9 cellular contexts compared by ENCODE assay signal in the genomic region with DNA sequence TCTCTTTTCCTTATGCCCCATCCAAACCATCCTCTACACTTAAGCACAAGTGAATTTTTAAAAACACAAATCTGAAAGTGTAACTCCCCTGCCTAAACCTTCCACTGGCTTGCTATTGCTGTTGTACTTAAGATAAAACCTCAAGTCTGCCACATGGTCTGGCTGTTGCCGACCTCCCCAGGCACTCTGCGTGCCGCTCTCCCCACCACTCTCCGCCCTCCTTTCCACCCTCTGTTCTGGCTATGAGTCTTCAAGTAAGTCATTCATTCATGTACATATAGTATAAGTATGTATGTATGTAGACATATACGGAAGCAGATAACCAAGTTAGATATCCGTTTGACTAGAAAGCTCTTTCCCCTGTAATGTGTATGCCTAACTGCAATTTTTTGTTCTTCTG.
DNase-seq lines count a peak whose midpoint lies in the region; ATAC-seq and TF ChIP-seq lines count a peak whose summit lies in the region.
"Had no signal": no experiment of that assay in that cellular context is flagged by ENCODE, and none has a peak within 500 bp of the region (broad histone marks: within the 10 kb centered on the region; RNA-seq: fewer than 3 reads in every experiment).

No MANE protein-coding gene starts in this region.

- peaks cover 8% of the 10 kb centered on the region for H3K9me3 ChIP-seq in BLaER1
- H3K9me3 ChIP-seq in hepatocyte (ENCODE audit: low read depth): no peaks in the 10 kb centered on the region
- H3K9me3 ChIP-seq in gastroesophageal sphincter: no peaks in the 10 kb centered on the region
- H3K9me3 ChIP-seq: BE2C had no signal

- H3K4me3 ChIP-seq in BLaER1 (no peak overlapping the region), hepatocyte (no peak overlapping the region), gastroesophageal sphincter (no peak overlapping the region)

- no peak for TF ChIP-seq EP300 in gastroesophageal sphincter (IDR thresholded peaks at IDR 0.05)

- peak; percentile 41 for ATAC-seq in GM21529 (IDR thresholded peaks at IDR 0.05; ENCODE audit: unreplicated experiment)
- ATAC-seq in gastroesophageal sphincter: no peak
- ATAC-seq in GM19467 (IDR thresholded peaks at IDR 0.05; ENCODE audit: unreplicated experiment): no peak

- peak overlapping the region; percentile 69 for H3K4me2 ChIP-seq in BLaER1
- no peak overlapping the region for H3K4me2 ChIP-seq in hepatocyte

- no peak overlapping the region for H2AFZ ChIP-seq in hepatocyte

- TF ChIP-seq CTCF in hepatocyte (IDR thresholded peaks at IDR 0.05; ENCODE audit: poor library complexity) (no peak), gastroesophageal sphincter (IDR thresholded peaks at IDR 0.05) (no peak)

- WGBS in hepatocyte (ENCODE audit: low lambda C conversion rate, missing lambda C conversion rate): 67% methylated on average over 6 of the region's 6 CpGs
- 76% methylated on average over 6 of the region's 6 CpGs for WGBS in gastroesophageal sphincter (ENCODE audit: low coverage in 1 of 2), 2 donors

- H3K27me3 ChIP-seq in BLaER1: no peaks in the 10 kb centered on the region
- no peaks in the 10 kb centered on the region for H3K27me3 ChIP-seq in hepatocyte
- H3K27me3 ChIP-seq in gastroesophageal sphincter: no peaks in the 10 kb centered on the region
- H3K27me3 ChIP-seq: BE2C had no signal

- H3K27ac ChIP-seq in BLaER1: peak overlapping the region; percentile 88
- peak overlapping the region; percentile 78 for H3K27ac ChIP-seq in hepatocyte
- no peak overlapping the region for H3K27ac ChIP-seq in gastroesophageal sphincter

- DNase-seq in activated CD4-positive, CD25-positive, alpha-beta regulatory T cell treated with anti-CD3 and anti-CD28 coated beads, Interleukin-2, amount 50 U/mL, for 16 hours (ENCODE audit: low read depth, low spot score): peak; percentile 40
- DNase-seq in hepatocyte (ENCODE audit: low spot score) (no peak), NCI-H446 (lab: John Stamatoyannopoulos, UW) (no peak), amniotic stem cell (lab: John Stamatoyannopoulos, UW) (no peak)
- DNase-seq: BE2C had no signal

- no peak for TF ChIP-seq POLR2A in gastroesophageal sphincter (IDR thresholded peaks at IDR 0.05)

- no peaks in the 10 kb centered on the region for H4K20me1 ChIP-seq in BLaER1
- H4K20me1 ChIP-seq in hepatocyte (ENCODE audit: insufficient read depth, poor library complexity, severe bottlenecking): no peaks in the 10 kb centered on the region

- peak overlapping the region; percentile 8; the same call in 1 of the 2 replicates for H3K9ac ChIP-seq in BLaER1

- H3K36me3 ChIP-seq in BLaER1: no peaks in the 10 kb centered on the region
- H3K36me3 ChIP-seq in hepatocyte (replicated peaks; ENCODE audit: insufficient read depth, low read depth): no peaks in the 10 kb centered on the region
- no peaks in the 10 kb centered on the region for H3K36me3 ChIP-seq in gastroesophageal sphincter
- H3K36me3 ChIP-seq: BE2C had no signal

- H3K4me1 ChIP-seq in BLaER1: peaks cover 86% of the 10 kb centered on the region
- H3K4me1 ChIP-seq in hepatocyte (ENCODE audit: insufficient read depth): peaks cover 31% of the 10 kb centered on the region
- peaks cover 0 to 5% (median 0%) of the 10 kb centered on the region in 3 donors for H3K4me1 ChIP-seq in gastroesophageal sphincter

- no peaks in the 10 kb centered on the region for H3K79me2 ChIP-seq in hepatocyte

- no peaks in the 10 kb centered on the region for H3K9me2 ChIP-seq in hepatocyte (replicated peaks; ENCODE audit: insufficient read depth)

Comparison
In these comparisons a context has a peak if more than half of its experiments do, and no peak if none do; other contexts are left out.
1. H3K27ac ChIP-seq: peak in BLaER1 (single experiment) and hepatocyte (single experiment); none in gastroesophageal sphincter (0 of 4).